ENCODE assay signal across 8 cellular contexts in the genomic region with DNA sequence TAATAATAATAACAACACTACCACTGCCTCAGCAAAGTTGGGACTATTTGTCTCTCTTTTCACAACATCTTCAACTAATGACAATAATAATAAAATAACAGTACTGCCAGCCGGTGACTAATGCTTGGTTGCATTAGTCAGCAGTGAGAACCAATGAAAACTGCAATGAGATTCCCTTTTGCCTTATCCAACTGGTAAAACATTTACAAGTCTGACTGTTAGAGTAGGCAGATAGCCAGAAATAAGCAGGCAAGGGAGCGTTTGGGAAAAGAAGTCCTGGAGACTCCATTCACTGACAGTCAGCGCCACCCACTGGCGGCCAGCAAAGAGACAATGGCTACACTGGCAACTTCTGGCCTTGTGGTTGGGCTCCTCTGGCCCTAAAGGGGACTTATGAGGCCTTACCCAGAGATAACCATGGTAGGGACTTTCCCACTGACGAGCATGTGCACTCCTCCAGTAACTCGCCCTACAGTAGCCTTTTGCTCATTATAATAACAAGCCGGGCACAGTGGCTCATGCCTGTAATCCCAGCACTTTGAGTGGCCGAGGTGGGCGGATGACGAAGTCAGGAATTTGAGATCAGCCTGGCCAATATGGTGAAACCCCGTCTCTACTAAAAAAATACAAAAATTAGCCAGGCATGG. TPM values are rescaled to one million over a fixed set of nuclear protein-coding genes. Genes with fewer than 3 reads are reported as not detected.
A peak's percentile ranks its signal among the peaks of the same experiment; 100 is the strongest.
DNase-seq lines count a peak whose midpoint lies in the region; ATAC-seq and TF ChIP-seq lines count a peak whose summit lies in the region.

No MANE protein-coding gene starts in this region.

- POLR2A ChIA-PET in activated CD8-positive, alpha-beta T cell treated with anti-CD3 and anti-CD28 coated beads, Interleukin-2, amount 10 ng/mL, durations not matched to agents 7 days and 5 days (lab: Charles Lee) = no interaction called here

- peaks cover 17% of the 10 kb centered on the region for H3K27me3 Mint-ChIP-seq in activated CD8-positive, alpha-beta T cell treated with anti-CD3 and anti-CD28 coated beads, Interleukin-2, amount 10 ng/mL, durations not matched to agents 7 days and 5 days (ENCODE audit: low read depth)
- H3K27me3 Mint-ChIP-seq in T-helper 17 cell = peaks cover 19% of the 10 kb centered on the region

- H3K36me3 Mint-ChIP-seq in activated CD8-positive, alpha-beta T cell treated with anti-CD3 and anti-CD28 coated beads, Interleukin-2, amount 10 ng/mL, durations not matched to agents 7 days and 5 days (ENCODE audit: low read depth) = no peaks in the 10 kb centered on the region
- H3K36me3 Mint-ChIP-seq in T-helper 17 cell (ENCODE audit: low read depth) = no peaks in the 10 kb centered on the region

- DNase-seq in DMS114 treated with DMSO at 0.1 percent for 48 hours (lab: John Stamatoyannopoulos, UW; ENCODE audit: unreplicated experiment) (peak; percentile 60), HAP-1 (ENCODE audit: low spot score in 2 of 2) (peak; percentile 76 to 85), NCI-H2196 treated with DMSO at 0.1 percent for 48 hours (lab: John Stamatoyannopoulos, UW; ENCODE audit: unreplicated experiment) (peak; percentile 85), heart left ventricle (peak; percentile 72 to 82 (median 79)), psoas muscle (peak; percentile 77), T-helper 17 cell (no peak)
- peak; percentile 37 for DNase-seq in activated CD8-positive, alpha-beta T cell treated with anti-CD3 and anti-CD28 coated beads, Interleukin-2, amount 10 ng/mL, durations not matched to agents 7 days and 5 days

- no peak overlapping the region for H3K4me3 Mint-ChIP-seq in activated CD8-positive, alpha-beta T cell treated with anti-CD3 and anti-CD28 coated beads, Interleukin-2, amount 10 ng/mL, durations not matched to agents 7 days and 5 days
- H3K4me3 Mint-ChIP-seq in T-helper 17 cell = no peak overlapping the region

- ATAC-seq in activated CD8-positive, alpha-beta T cell treated with anti-CD3 and anti-CD28 coated beads, Interleukin-2, amount 10 ng/mL, durations not matched to agents 7 days and 5 days = no peak
- ATAC-seq in heart left ventricle (peak in 3 of 4 donors; percentile 26 to 53 (median 46)), psoas muscle (peak in 3 of 4 donors; percentile 22 to 47 (median 22)), HG03457 (IDR thresholded peaks at IDR 0.05; ENCODE audit: unreplicated experiment) (no peak), T-helper 17 cell (no peak)

- H3K4me3 ChIP-seq in HAP-1 (no peak overlapping the region), heart left ventricle (no peak overlapping the region), psoas muscle (no peak overlapping the region)

- H3K27ac ChIP-seq in heart left ventricle = peak overlapping the region in 1 of 12 donors; percentile 22
- H3K27ac ChIP-seq in psoas muscle = no peak overlapping the region

- H3K4me1 ChIP-seq in HAP-1 = peaks cover 8% of the 10 kb centered on the region
- H3K4me1 ChIP-seq in heart left ventricle = peaks cover 5 to 63% (median 14%) of the 10 kb centered on the region in 12 donors
- peaks cover 8% of the 10 kb centered on the region for H3K4me1 ChIP-seq in psoas muscle

- H3K9me3 Mint-ChIP-seq in activated CD8-positive, alpha-beta T cell treated with anti-CD3 and anti-CD28 coated beads, Interleukin-2, amount 10 ng/mL, durations not matched to agents 7 days and 5 days (ENCODE audit: insufficient read depth) = no peaks in the 10 kb centered on the region

- CTCF ChIA-PET in activated CD8-positive, alpha-beta T cell treated with anti-CD3 and anti-CD28 coated beads, Interleukin-2, amount 10 ng/mL, durations not matched to agents 7 days and 5 days (lab: Charles Lee) = interaction anchor here (1.2 kb wide), 1 partner anchor 302 kb away, joined by 3 read pairs; no protein-coding TSS in a partner anchor

- H3K27ac Mint-ChIP-seq in activated CD8-positive, alpha-beta T cell treated with anti-CD3 and anti-CD28 coated beads, Interleukin-2, amount 10 ng/mL, durations not matched to agents 7 days and 5 days = no peak overlapping the region
- H3K27ac Mint-ChIP-seq in T-helper 17 cell = no peak overlapping the region

- intact Hi-C loops in heart left ventricle (cut with DNase I) (loop anchor here in 5 of 10 donors (5.0 to 10.0 kb wide), 4 partner anchors 78 to 665 kb away; a partner anchor contains a TSS), psoas muscle (cut with DNase I) (loop anchor here (5.0 to 10.0 kb wide), 4 partner anchors 78 to 355 kb away; a partner anchor contains a TSS)

- H3K36me3 ChIP-seq in HAP-1 (replicated peaks) (peaks cover 3% of the 10 kb centered on the region; the same call in 1 of the 2 replicates), heart left ventricle (peaks cover 0 to 4% (median 0%) of the 10 kb centered on the region in 9 donors), psoas muscle (ENCODE audit: insufficient read depth in 1 of 2, low read depth in 1 of 2) (peaks cover 0 to 3% of the 10 kb centered on the region in 2 donors)

- no peaks in the 10 kb centered on the region for H3K9me3 ChIP-seq in HAP-1
- H3K9me3 ChIP-seq in heart left ventricle = no peaks in the 10 kb centered on the region
- H3K9me3 ChIP-seq in psoas muscle = no peaks in the 10 kb centered on the region
- no peaks in the 10 kb centered on the region for H3K9me3 ChIP-seq in T-helper 17 cell (ENCODE audit: control insufficient read depth, low read length, poor library complexity, severe bottlenecking)

- in situ Hi-C loops in HAP-1 (cut with MboI; ENCODE audit: low sequenced_read_pairs) = loop anchor here (25.0 kb wide), 1 partner anchor 358 kb away; a partner anchor contains a TSS

- TF ChIP-seq CTCF in heart left ventricle (IDR thresholded peaks at IDR 0.05) (peak; percentile 47 to 73 (median 64)), psoas muscle (IDR thresholded peaks at IDR 0.05) (peak; percentile 66)

- H3K27me3 ChIP-seq in HAP-1 (ENCODE audit: low read depth) (peaks cover 15% of the 10 kb centered on the region), heart left ventricle (no peaks in the 10 kb centered on the region), psoas muscle (ENCODE audit: insufficient read depth in 3 of 3, low read length in 2 of 3) (no peaks in the 10 kb centered on the region)

- 29 to 40% (median 35%) methylated on average over 11 of the region's 11 CpGs for WGBS in heart left ventricle, 4 donors
- 22 to 31% (median 26%) methylated on average over 11 of the region's 11 CpGs for WGBS in psoas muscle, 3 donors

- TF ChIP-seq POLR2A in heart left ventricle (IDR thresholded peaks at IDR 0.05) = no peak

- peaks cover 23% of the 10 kb centered on the region for H3K4me1 Mint-ChIP-seq in activated CD8-positive, alpha-beta T cell treated with anti-CD3 and anti-CD28 coated beads, Interleukin-2, amount 10 ng/mL, durations not matched to agents 7 days and 5 days (ENCODE audit: low read depth)
- peaks cover 19% of the 10 kb centered on the region for H3K4me1 Mint-ChIP-seq in T-helper 17 cell

RNA-seq across cellular contexts. Expression of a gene that starts 3.4 kb away (rescaled TPM):
- 10 to 100 TPM; 60.5 to 67.8 TPM for total RNA-seq in activated CD8-positive, alpha-beta T cell treated with anti-CD3 and anti-CD28 coated beads, Interleukin-2, amount 10 ng/mL, durations not matched to agents 7 days and 5 days
- total RNA-seq in heart left ventricle = 10 to 100 TPM; 27.9 to 66.6 (median 62.1) TPM
- 10 to 100 TPM; 30.6 to 55.8 TPM for polyA plus RNA-seq in heart left ventricle
- total RNA-seq in psoas muscle = 100 to 1,000 TPM in 3 of 4 donors, 10 to 100 TPM in 1; 99.9 to 135 (median 118) TPM
- 100 to 1,000 TPM in 2 of 3 donors, 10 to 100 TPM in 1; 82.8 to 126 (median 107) TPM for polyA plus RNA-seq in psoas muscle
- 10 to 100 TPM; 57.7 to 63.1 TPM for total RNA-seq in T-helper 17 cell

RNA-seq across cellular contexts. Expression of a gene that starts 21.2 kb away (rescaled TPM):
- not detected for total RNA-seq in activated CD8-positive, alpha-beta T cell treated with anti-CD3 and anti-CD28 coated beads, Interleukin-2, amount 10 ng/mL, durations not matched to agents 7 days and 5 days
- 10 to 100 TPM in 1 of 9 donors, 1 to 10 TPM in 6, under 1 TPM in 2; 0.74 to 11.9 (median 2.4) TPM for total RNA-seq in heart left ventricle
- 1 to 10 TPM; 1.5 to 2.1 TPM for polyA plus RNA-seq in heart left ventricle
- 1 to 10 TPM; 1.1 to 1.8 (median 1.1) TPM for total RNA-seq in psoas muscle
- polyA plus RNA-seq in psoas muscle = under 1 TPM; 0.18 to 0.39 (median 0.27) TPM
- 1 to 10 TPM in 1 of 2 donors, under 1 TPM in 1; 0.78 to 1.8 TPM for total RNA-seq in T-helper 17 cell

Comparison
In these comparisons a context has a peak if more than half of its experiments do, and no peak if none do; other contexts are left out.
1. DNase-seq: peak in DMS114 treated with DMSO at 0.1 percent for 48 hours (single experiment), HAP-1 (2 of 2), NCI-H2196 treated with DMSO at 0.1 percent for 48 hours (single experiment), activated CD8-positive, alpha-beta T cell treated with anti-CD3 and anti-CD28 coated beads, Interleukin-2, amount 10 ng/mL, durations not matched to agents 7 days and 5 days (single experiment), heart left ventricle (5 of 5) and psoas muscle (2 of 2); none in T-helper 17 cell (0 of 3).
2. ATAC-seq: peak in heart left ventricle (3 of 4) and psoas muscle (3 of 4); none in activated CD8-positive, alpha-beta T cell treated with anti-CD3 and anti-CD28 coated beads, Interleukin-2, amount 10 ng/mL, durations not matched to agents 7 days and 5 days (single experiment), HG03457 (single experiment) and T-helper 17 cell (single experiment).